In genomic region chr12:54935235-54935951, GRCh38 we compare ENCODE assay signal across 8 cellular contexts. TPM values are rescaled to one million over a fixed set of nuclear protein-coding genes. Genes with fewer than 3 reads are reported as not detected.
DNase-seq lines count a peak whose midpoint lies in the region; ATAC-seq and TF ChIP-seq lines count a peak whose summit lies in the region.

No MANE protein-coding gene starts in this region.

- H3K27ac ChIP-seq in SU-DHL-6 (ENCODE audit: low read depth, low read length): no peak overlapping the region
- peak overlapping the region; percentile 95 for H3K27ac ChIP-seq in mammary epithelial cell (ENCODE audit: insufficient read depth, low read depth, low read length)
- peak overlapping the region; percentile 68 for H3K27ac ChIP-seq in neutrophil

- 0% methylated on average over 5 of the region's 5 CpGs for WGBS in mammary epithelial cell (ENCODE audit: low coverage, missing lambda C conversion rate)

- H3K9me3 ChIP-seq in SU-DHL-6 (ENCODE audit: insufficient read depth, low read length) (no peaks in the 10 kb centered on the region), mammary epithelial cell (replicated peaks; ENCODE audit: insufficient read depth, low read length) (peaks cover 20% of the 10 kb centered on the region), neutrophil (peaks cover 2% of the 10 kb centered on the region)

- CTCF ChIA-PET in mammary epithelial cell (lab: Charles Lee; ENCODE audit: low non-redundant PET): interaction anchor here (0.5 to 1.0 kb wide), 2 partner anchors 211 to 408 kb away, joined by 3 to 7 read pairs; no protein-coding TSS in a partner anchor

- H3K9ac ChIP-seq in SU-DHL-6 (ENCODE audit: low read length) (no peak overlapping the region), mammary epithelial cell (ENCODE audit: insufficient read depth, low read length) (peak overlapping the region; percentile 34)

- TF ChIP-seq CTCF in SU-DHL-6 (IDR thresholded peaks at IDR 0.05; ENCODE audit: insufficient read depth, low read length, poor library complexity, severe bottlenecking) (no peak), mammary epithelial cell (conservative IDR thresholded peaks at IDR 0.05 in 1 of 2, IDR thresholded peaks at IDR 0.05 in 1 of 2; ENCODE audit: extremely low read depth in 1 of 2, insufficient read depth in 1 of 2, low read depth in 1 of 2, low read length in 2 of 2) (peak in 1 of 2 donors; percentile 19), neutrophil (IDR thresholded peaks at IDR 0.05) (no peak)

- ATAC-seq in GM19043 (IDR thresholded peaks at IDR 0.05; ENCODE audit: low read depth, unreplicated experiment) (peak; percentile 93), HG03175 (IDR thresholded peaks at IDR 0.05; ENCODE audit: unreplicated experiment) (peak; percentile 93)

- BruUV-seq in mammary epithelial cell (replicated peaks; lab: Mats Ljungman, UMichigan): TSS peak; percentile 73

- no peak overlapping the region for H3K4me3 ChIP-seq in SU-DHL-6 (ENCODE audit: insufficient read depth, low read length, poor library complexity, severe bottlenecking)
- no peak overlapping the region for H3K4me3 ChIP-seq in mammary epithelial cell (replicated peaks in 1 of 3; ENCODE audit: insufficient read depth in 1 of 3, low read depth in 2 of 3, low read length in 3 of 3)
- no peak overlapping the region for H3K4me3 ChIP-seq in neutrophil (ENCODE audit: low read depth in 1 of 2, low read length in 1 of 2)

- H3K27me3 ChIP-seq in SU-DHL-6 (ENCODE audit: low read length) (no peaks in the 10 kb centered on the region), mammary epithelial cell (ENCODE audit: insufficient read depth, low read length) (no peaks in the 10 kb centered on the region), neutrophil (no peaks in the 10 kb centered on the region)

- H3K4me1 ChIP-seq in mammary epithelial cell (ENCODE audit: insufficient read depth, low read length) (peaks cover 55% of the 10 kb centered on the region), neutrophil (ENCODE audit: control insufficient read depth in 1 of 2, insufficient read depth in 1 of 2, low read depth in 1 of 2, low read length in 1 of 2) (peaks cover 0 to 52% of the 10 kb centered on the region in 2 experiments)

- DNase-seq in AG08396 (ENCODE audit: low spot score): peak; percentile 76
- peak; percentile 96 for DNase-seq in mammary epithelial cell
- DNase-seq in DMS79 treated with DMSO at 0.1 percent for 48 hours (lab: John Stamatoyannopoulos, UW): no peak
- no peak for DNase-seq in NCI-H2081 treated with DMSO at 0.1 percent for 48 hours (lab: John Stamatoyannopoulos, UW)

- H3K79me2 ChIP-seq in SU-DHL-6 (ENCODE audit: insufficient read depth, low read length) (no peaks in the 10 kb centered on the region), mammary epithelial cell (ENCODE audit: insufficient read depth, low read length) (no peaks in the 10 kb centered on the region)

- no peaks in the 10 kb centered on the region for H3K9me2 ChIP-seq in SU-DHL-6 (replicated peaks; ENCODE audit: insufficient read depth, low read length)

- in situ Hi-C loops in mammary epithelial cell (cut with MboI; ENCODE audit: low sequenced_read_pairs in 2 of 2): loop anchor here (10.0 kb wide), 2 partner anchors 61 to 81 kb away; partner anchors contain the start of gene MUCL1 (in 1 of the 2)

- no peak overlapping the region for H3K4me2 ChIP-seq in SU-DHL-6 (ENCODE audit: low read depth, low read length, poor library complexity, severe bottlenecking)
- H3K4me2 ChIP-seq in mammary epithelial cell (ENCODE audit: insufficient read depth, low read depth, low read length): peak overlapping the region; percentile 53

- intact Hi-C loops in mammary epithelial cell (cut with micrococcal nuclease): loop anchor here (1.0 kb wide), 2 partner anchors 22 to 81 kb away; partner anchors contain the start of gene MUCL1

- H2AFZ ChIP-seq in SU-DHL-6 (ENCODE audit: low read depth, low read length, severe bottlenecking): peak overlapping the region; percentile 39
- peak overlapping the region; percentile 28 for H2AFZ ChIP-seq in mammary epithelial cell (ENCODE audit: low read depth, low read length)

- H4K20me1 ChIP-seq in SU-DHL-6 (ENCODE audit: low read depth, low read length): no peaks in the 10 kb centered on the region
- no peaks in the 10 kb centered on the region for H4K20me1 ChIP-seq in mammary epithelial cell (ENCODE audit: insufficient read depth, low read length)

- no peaks in the 10 kb centered on the region for H3K36me3 ChIP-seq in SU-DHL-6 (ENCODE audit: low read length)
- H3K36me3 ChIP-seq in mammary epithelial cell (ENCODE audit: insufficient read depth, low read length): no peaks in the 10 kb centered on the region
- H3K36me3 ChIP-seq in neutrophil: no peaks in the 10 kb centered on the region

- H3F3A ChIP-seq in SU-DHL-6 (ENCODE audit: insufficient read depth): no peaks in the 10 kb centered on the region

- dilution Hi-C loops in mammary epithelial cell (cut with HindIII; ENCODE audit: low sequenced_read_pairs): no loop called here

RNA-seq across cellular contexts. Expression of gene TESPA1, which starts 49.2 kb away (rescaled TPM):
- total RNA-seq in mammary epithelial cell: not detected
- polyA plus RNA-seq in mammary epithelial cell: not detected
- not detected for polyA minus RNA-seq in mammary epithelial cell

Comparison
In these comparisons a context has a peak if more than half of its experiments do, and no peak if none do; other contexts are left out.
1. DNase-seq: peak in AG08396 (single experiment) and mammary epithelial cell (single experiment); none in DMS79 treated with DMSO at 0.1 percent for 48 hours (single experiment) and NCI-H2081 treated with DMSO at 0.1 percent for 48 hours (single experiment).